In genomic region chr4:88230953-88231835, GRCh38 we compare ENCODE assay signal across 9 cellular contexts. TPM values are rescaled to one million over a fixed set of nuclear protein-coding genes. Genes with fewer than 3 reads are reported as not detected.
DNase-seq lines count a peak whose midpoint lies in the region; ATAC-seq and TF ChIP-seq lines count a peak whose summit lies in the region.
"Had no signal": no experiment of that assay in that cellular context is flagged by ENCODE, and none has a peak within 500 bp of the region (broad histone marks: within the 10 kb centered on the region; RNA-seq: fewer than 3 reads in every experiment).

No MANE protein-coding gene starts in this region.

- peak overlapping the region; percentile 4 for H3K4me3 Mint-ChIP-seq in activated T-cell treated with anti-CD3 and anti-CD28 coated beads, Interleukin-2, amount 50 U/mL, for 24 hours
- H3K4me3 Mint-ChIP-seq in mesothelial cell of epicardium: peak overlapping the region; percentile 16

- H3K9me3 Mint-ChIP-seq in activated T-cell treated with anti-CD3 and anti-CD28 coated beads, Interleukin-2, amount 50 U/mL, for 24 hours: peaks cover 2% of the 10 kb centered on the region
- peaks cover 34% of the 10 kb centered on the region for H3K9me3 Mint-ChIP-seq in mesothelial cell of epicardium

- no peak for DNase-seq in activated T-cell treated with anti-CD3 and anti-CD28 coated beads, Interleukin-2, amount 50 U/mL, for 24 hours
- DNase-seq in activated T-cell treated with anti-CD3 and anti-CD28 coated beads for 4 hours: no peak
- DNase-seq in dermis blood vessel endothelial cell: peak; percentile 44
- no peak for DNase-seq in mesothelial cell of epicardium (ENCODE audit: low spot score in 2 of 2, unreplicated experiment in 2 of 2)
- DNase-seq in transverse colon: no peak
- no peak for DNase-seq in NCI-H748 (lab: John Stamatoyannopoulos, UW; ENCODE audit: unreplicated experiment)

- H3K27me3 Mint-ChIP-seq in activated T-cell treated with anti-CD3 and anti-CD28 coated beads, Interleukin-2, amount 50 U/mL, for 24 hours: no peaks in the 10 kb centered on the region
- H3K27me3 Mint-ChIP-seq in mesothelial cell of epicardium (ENCODE audit: low read depth): no peaks in the 10 kb centered on the region

- 55 to 74% methylated on average over 15 to 16 of the region's 16 CpGs for WGBS in transverse colon (ENCODE audit: low coverage in 1 of 2), 2 donors

- H3K27ac Mint-ChIP-seq in activated T-cell treated with anti-CD3 and anti-CD28 coated beads, Interleukin-2, amount 50 U/mL, for 24 hours: peak overlapping the region; percentile 30
- peak overlapping the region; percentile 82 for H3K27ac Mint-ChIP-seq in mesothelial cell of epicardium

- no peak for TF ChIP-seq EP300 in transverse colon (IDR thresholded peaks at IDR 0.05; ENCODE audit: low read depth)

- peaks cover 15% of the 10 kb centered on the region for H3K4me1 Mint-ChIP-seq in activated T-cell treated with anti-CD3 and anti-CD28 coated beads, Interleukin-2, amount 50 U/mL, for 24 hours (ENCODE audit: low read depth)
- no peaks in the 10 kb centered on the region for H3K4me1 Mint-ChIP-seq in mesothelial cell of epicardium

- H3K36me3 Mint-ChIP-seq in activated T-cell treated with anti-CD3 and anti-CD28 coated beads, Interleukin-2, amount 50 U/mL, for 24 hours (ENCODE audit: low read depth): no peaks in the 10 kb centered on the region
- H3K36me3 Mint-ChIP-seq in mesothelial cell of epicardium: peaks cover 1% of the 10 kb centered on the region

- TF ChIP-seq CTCF in mesothelial cell of epicardium (IDR thresholded peaks at IDR 0.05; ENCODE audit: unreplicated experiment): no peak
- TF ChIP-seq CTCF in transverse colon (IDR thresholded peaks at IDR 0.05): no peak

- intact Hi-C loops in transverse colon (cut with DNase I; ENCODE audit: low total_unique reads): no loop called here

- peaks cover 0 to 4% (median 2%) of the 10 kb centered on the region in 4 donors for H3K4me1 ChIP-seq in transverse colon

- in situ Hi-C loops in transverse colon (cut with MboI; ENCODE audit: low pct_ligation_motif_present in 1 of 4, low pct_unique_long_range_greater_than_20kb in 1 of 4, low sequenced_read_pairs in 3 of 4): loop anchor here in 1 of 4 donors (5.0 kb wide), 1 partner anchor 281 kb away; no protein-coding TSS in a partner anchor

- no peak for TF ChIP-seq POLR2A in transverse colon (IDR thresholded peaks at IDR 0.05)

- H3K36me3 ChIP-seq in transverse colon: no peaks in the 10 kb centered on the region

- peak overlapping the region in 3 of 4 donors; percentile 63 to 67 (median 67) for H3K27ac ChIP-seq in transverse colon
- H3K27ac ChIP-seq: VCaP had no signal

- peak overlapping the region in 1 of 4 donors; percentile 31 for H3K4me3 ChIP-seq in transverse colon

- ATAC-seq in GM21423 (IDR thresholded peaks at IDR 0.05; ENCODE audit: unreplicated experiment) (no peak), HG02571 (IDR thresholded peaks at IDR 0.05; ENCODE audit: unreplicated experiment) (no peak)

- H3K9me3 ChIP-seq in transverse colon: no peaks in the 10 kb centered on the region

- H3K27me3 ChIP-seq in transverse colon: no peaks in the 10 kb centered on the region

RNA-seq across cellular contexts. Expression of gene PPM1K, which starts 53.2 kb away (rescaled TPM):
- total RNA-seq in dermis blood vessel endothelial cell: 7.9 and 8.0 TPM in 2 replicates
- total RNA-seq in mesothelial cell of epicardium: 15.9 to 18.6 TPM (median 18.1 TPM) in 3 replicates
- 10 to 100 TPM in 1 of 4 donors, 1 to 10 TPM in 3; 7.6 to 14.8 (median 9.0) TPM for total RNA-seq in transverse colon
